ENCODE assay signal across 17 cellular contexts in the genomic region with DNA sequence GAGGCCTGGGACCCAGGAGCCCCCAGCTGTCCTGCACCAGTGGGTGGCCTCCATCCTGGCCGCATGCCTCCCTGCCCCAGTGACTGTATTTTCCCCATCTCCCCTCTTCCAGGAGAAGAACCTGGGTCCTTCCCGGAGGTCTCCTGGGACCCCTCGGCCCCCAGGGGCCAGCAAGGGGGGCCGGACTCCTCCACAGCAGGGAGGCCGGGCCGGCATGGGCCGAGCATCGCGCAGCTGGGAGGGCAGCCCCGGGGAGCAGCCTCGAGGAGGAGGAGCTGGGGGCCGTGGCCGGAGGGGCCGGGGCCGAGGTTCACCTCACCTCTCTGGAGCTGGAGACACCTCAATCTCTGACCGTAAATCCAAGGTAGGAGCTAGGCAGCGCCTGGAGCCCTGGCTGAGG. TPM values are rescaled to one million over a fixed set of nuclear protein-coding genes. Genes with fewer than 3 reads are reported as not detected.
"Had no signal": no experiment of that assay in that cellular context is flagged by ENCODE, and none has a peak within 500 bp of the region (broad histone marks: within the 10 kb centered on the region; RNA-seq: fewer than 3 reads in every experiment).

No MANE protein-coding gene starts in this region.

- DNase-seq: activated CD4-positive, alpha-beta T cell treated with anti-CD3 and anti-CD28 coated beads for 4 hours; caudate nucleus; colonic mucosa; effector CD4-positive, alpha-beta T cell; foreskin melanocyte; head of caudate nucleus; left colon; naive thymus-derived CD4-positive, alpha-beta T cell; occipital lobe; sigmoid colon; stimulated activated CD4-positive, alpha-beta T cell treated with anti-CD3 and anti-CD28 coated beads, Interleukin-2, amount 100 ng/mL, for 48 hours; stomach; thyroid gland had no signal

- H3K4me1 ChIP-seq: colonic mucosa had no signal

- H3K27ac ChIP-seq: colonic mucosa, thyroid gland had no signal

- H3K9me3 ChIP-seq: colonic mucosa, sigmoid colon, stomach, thyroid gland had no signal

- H3K4me3 ChIP-seq: colonic mucosa, lung, sigmoid colon, stomach, thyroid gland had no signal

- H3K9me3 Mint-ChIP-seq: activated naive CD4-positive, alpha-beta T cell treated with anti-CD3 and anti-CD28 coated beads, Interleukin-2, amount 50 U/mL, for 72 hours; activated T-helper 17 cell treated with anti-CD3 and anti-CD28 coated beads, Interleukin-2, amount 50 U/mL, for 72 hours had no signal

- H3K27me3 Mint-ChIP-seq: activated T-helper 17 cell treated with anti-CD3 and anti-CD28 coated beads, Interleukin-2, amount 50 U/mL, for 72 hours had no signal

- ATAC-seq: activated naive CD4-positive, alpha-beta T cell treated with anti-CD3 and anti-CD28 coated beads, Interleukin-2, amount 50 U/mL, for 72 hours; activated T-helper 17 cell treated with anti-CD3 and anti-CD28 coated beads, Interleukin-2, amount 50 U/mL, for 72 hours; left colon; naive thymus-derived CD4-positive, alpha-beta T cell had no signal

RNA-seq across cellular contexts. Expression of gene C5AR1, which starts 49.2 kb away (rescaled TPM):
- total RNA-seq: pulmonary artery endothelial cell had no signal
